In genomic region chr3:48565186-48565585, GRCh38 we compare ENCODE assay signal across 2 cellular contexts.
TF ChIP-seq lines count a peak whose summit lies in the region.

No MANE protein-coding gene starts in this region.

TF ChIP-seq in SK-N-SH, 30 proteins besides CTCF, POLR2A, EP300 and RAD21:
- TF ChIP-seq PBX3 (IDR thresholded peaks at IDR 0.05): no peak
- no peak for TF ChIP-seq SMC3 (IDR thresholded peaks at IDR 0.05; ENCODE audit: low read depth, low read length)
- no peak for TF ChIP-seq FOXJ3 (CRISPR knock-in tag; IDR thresholded peaks at IDR 0.05)
- TF ChIP-seq FOXM1 (IDR thresholded peaks at IDR 0.05; ENCODE audit: low read depth): no peak
- TF ChIP-seq YY1 (IDR thresholded peaks at IDR 0.05; ENCODE audit: low read depth): no peak
- no peak for TF ChIP-seq NRF1 (IDR thresholded peaks at IDR 0.05; ENCODE audit: low read depth, low read length)
- TF ChIP-seq RCOR1 (IDR thresholded peaks at IDR 0.05; ENCODE audit: low read length): no peak
- no peak for TF ChIP-seq JUND (IDR thresholded peaks at IDR 0.05)
- TF ChIP-seq EZH2phosphoT487 (IDR thresholded peaks at IDR 0.05; ENCODE audit: borderline replicate concordance, low read depth): no peak
- no peak for TF ChIP-seq MXI1 (IDR thresholded peaks at IDR 0.05; ENCODE audit: low read depth, low read length)
- no peak for TF ChIP-seq REST (IDR thresholded peaks at IDR 0.05; ENCODE audit: low read depth, low read length)
- no peak for TF ChIP-seq USF1 (IDR thresholded peaks at IDR 0.05; ENCODE audit: borderline replicate concordance, low read depth)
- no peak for TF ChIP-seq IRF3 (IDR thresholded peaks at IDR 0.05; ENCODE audit: low read depth, low read length)
TF ChIP-seq in SK-N-SH: peak in this region for 0.

TF ChIP-seq in SK-N-SH treated with all-trans-retinoic acid at 6 μM for 48 hours, 23 proteins besides CTCF, POLR2A, EP300 and RAD21:
- no peak for TF ChIP-seq ZFP30 (CRISPR knock-in tag; IDR thresholded peaks at IDR 0.05)
- TF ChIP-seq TOX (CRISPR knock-in tag; IDR thresholded peaks at IDR 0.05; ENCODE audit: borderline replicate concordance): no peak
- TF ChIP-seq ZC3H10 (CRISPR knock-in tag; IDR thresholded peaks at IDR 0.05): no peak
- no peak for TF ChIP-seq POU6F1 (CRISPR knock-in tag; IDR thresholded peaks at IDR 0.05; ENCODE audit: borderline replicate concordance, low read depth)
- no peak for TF ChIP-seq CSRNP3 (CRISPR knock-in tag; IDR thresholded peaks at IDR 0.05)
- TF ChIP-seq ESRRG (CRISPR knock-in tag; IDR thresholded peaks at IDR 0.05): no peak
- no peak for TF ChIP-seq ZFP3 (CRISPR knock-in tag; IDR thresholded peaks at IDR 0.05)
- TF ChIP-seq ISL1 (CRISPR knock-in tag; IDR thresholded peaks at IDR 0.05): no peak
- no peak for TF ChIP-seq PATZ1 (CRISPR knock-in tag; IDR thresholded peaks at IDR 0.05; ENCODE audit: borderline replicate concordance)
- no peak for TF ChIP-seq ZNF565 (CRISPR knock-in tag; conservative IDR thresholded peaks at IDR 0.05; ENCODE audit: low read depth)
- no peak for TF ChIP-seq ARNTL (CRISPR knock-in tag; IDR thresholded peaks at IDR 0.05; ENCODE audit: borderline replicate concordance, low read depth)
- TF ChIP-seq BACH2 (CRISPR knock-in tag; IDR thresholded peaks at IDR 0.05; ENCODE audit: borderline replicate concordance): no peak
- no peak for TF ChIP-seq OSR1 (CRISPR knock-in tag; IDR thresholded peaks at IDR 0.05)
